21 cellular contexts compared by ENCODE assay signal in the genomic region with DNA sequence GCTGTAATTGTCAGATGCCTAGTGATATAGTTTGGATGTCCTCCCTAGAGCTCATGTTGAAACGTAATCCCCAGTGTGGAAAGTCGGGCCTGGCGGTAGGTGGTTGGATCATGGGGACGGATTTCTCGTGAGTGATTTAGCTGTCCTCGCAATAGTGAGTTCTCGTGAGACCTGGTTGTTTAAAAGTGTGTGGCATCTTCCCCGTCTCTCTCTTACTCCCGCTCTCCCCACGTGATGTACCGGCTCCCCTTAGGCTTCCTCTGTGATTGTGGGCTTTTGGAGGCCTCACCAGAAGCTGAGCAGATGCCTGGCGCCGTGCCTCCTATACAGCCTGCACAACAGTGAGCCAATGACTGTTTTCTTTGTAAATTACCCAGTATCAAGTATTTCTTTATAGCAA.
"Had no signal": no experiment of that assay in that cellular context is flagged by ENCODE, and none has a peak within 500 bp of the region (broad histone marks: within the 10 kb centered on the region; RNA-seq: fewer than 3 reads in every experiment).

No MANE protein-coding gene starts in this region.

- DNase-seq: activated CD4-positive, alpha-beta T cell treated with anti-CD3 and anti-CD28 coated beads for 4 hours; activated CD8-positive, alpha-beta memory T cell treated with anti-CD3 and anti-CD28 coated beads, Interleukin-2, amount 50 U/mL, for 4 hours; activated CD8-positive, alpha-beta T cell treated with anti-CD3 and anti-CD28 coated beads for 36 hours; activated gamma-delta T cell treated with Interleukin-2 at 50 U/mL for 16 hours; activated naive CD4-positive, alpha-beta T cell treated with anti-CD3 and anti-CD28 coated beads, Interleukin-2, amount 10 ng/mL, durations not matched to agents 7 days and 5 days; activated naive CD8-positive, alpha-beta T cell treated with anti-CD3 and anti-CD28 coated beads for 36 hours; activated T-cell treated with anti-CD3 and anti-CD28 coated beads, Interleukin-2, amount 50 U/mL, for 72 hours; brain microvascular endothelial cell; Kasumi-1; KBM-7; NCI-H1048; NCI-H146; NCI-H2029; NCI-H510A treated with DMSO at 0.1 percent for 48 hours; NCI-H748 treated with DMSO at 0.1 percent for 48 hours; PC-3; SHP77 treated with DMSO at 0.1 percent for 48 hours had no signal

- H3K4me1 Mint-ChIP-seq: activated naive CD4-positive, alpha-beta T cell treated with anti-CD3 and anti-CD28 coated beads, Interleukin-2, amount 10 ng/mL, durations not matched to agents 7 days and 5 days; activated naive CD8-positive, alpha-beta T cell treated with anti-CD3 and anti-CD28 coated beads for 36 hours had no signal

- H3K4me3 Mint-ChIP-seq: activated CD8-positive, alpha-beta T cell treated with anti-CD3 and anti-CD28 coated beads for 36 hours; activated naive CD4-positive, alpha-beta T cell treated with anti-CD3 and anti-CD28 coated beads, Interleukin-2, amount 10 ng/mL, durations not matched to agents 7 days and 5 days; activated naive CD8-positive, alpha-beta T cell treated with anti-CD3 and anti-CD28 coated beads for 36 hours; activated T-cell treated with anti-CD3 and anti-CD28 coated beads, Interleukin-2, amount 50 U/mL, for 72 hours; T-helper 1 cell treated with Interleukin-12 subunit alpha and Interleukin-12 subunit beta and Interleukin-4 antibody, amounts not matched to agents 30 μg/mL and 1 μg/mL, for 36 hours had no signal

- H3K36me3 Mint-ChIP-seq: activated naive CD4-positive, alpha-beta T cell treated with anti-CD3 and anti-CD28 coated beads, Interleukin-2, amount 10 ng/mL, durations not matched to agents 7 days and 5 days; activated naive CD8-positive, alpha-beta T cell treated with anti-CD3 and anti-CD28 coated beads for 36 hours had no signal

- H3K27ac Mint-ChIP-seq: activated CD8-positive, alpha-beta T cell treated with anti-CD3 and anti-CD28 coated beads for 36 hours; activated naive CD4-positive, alpha-beta T cell treated with anti-CD3 and anti-CD28 coated beads, Interleukin-2, amount 10 ng/mL, durations not matched to agents 7 days and 5 days; activated naive CD8-positive, alpha-beta T cell treated with anti-CD3 and anti-CD28 coated beads for 36 hours; activated T-cell treated with anti-CD3 and anti-CD28 coated beads, Interleukin-2, amount 50 U/mL, for 72 hours; activated T-helper 2 cell treated with anti-CD3 and anti-CD28 coated beads, Interferon-gamma antibody, Interleukin-2, Interleukin-4, amounts not matched to agents 10 μg/mL and 5 μg/mL and 100 μg/mL, durations not matched to agents 14 hours and 24 hours and 36 hours; T-helper 1 cell treated with Interleukin-12 subunit alpha and Interleukin-12 subunit beta and Interleukin-4 antibody, amounts not matched to agents 30 μg/mL and 1 μg/mL, for 36 hours had no signal

- H3K27ac ChIP-seq: brain microvascular endothelial cell, cardiac muscle cell had no signal

- H3K36me3 ChIP-seq: brain microvascular endothelial cell, cardiac muscle cell had no signal

- ATAC-seq: activated CD4-positive, CD25-positive, alpha-beta regulatory T cell treated with anti-CD3 and anti-CD28 coated beads, Interleukin-2, amount 50 U/mL, for 24 hours; activated CD8-positive, alpha-beta T cell treated with anti-CD3 and anti-CD28 coated beads for 36 hours; activated T-cell treated with anti-CD3 and anti-CD28 coated beads, Interleukin-2, amount 50 U/mL, for 72 hours; PC-3 had no signal

- H3K4me3 ChIP-seq: cardiac muscle cell had no signal

- H3K27me3 Mint-ChIP-seq: activated CD8-positive, alpha-beta T cell treated with anti-CD3 and anti-CD28 coated beads for 36 hours; activated naive CD4-positive, alpha-beta T cell treated with anti-CD3 and anti-CD28 coated beads, Interleukin-2, amount 10 ng/mL, durations not matched to agents 7 days and 5 days; activated naive CD8-positive, alpha-beta T cell treated with anti-CD3 and anti-CD28 coated beads for 36 hours had no signal

- H3K27me3 ChIP-seq: brain microvascular endothelial cell, cardiac muscle cell had no signal

- H3K9me3 Mint-ChIP-seq: activated CD8-positive, alpha-beta T cell treated with anti-CD3 and anti-CD28 coated beads for 36 hours; activated naive CD4-positive, alpha-beta T cell treated with anti-CD3 and anti-CD28 coated beads, Interleukin-2, amount 10 ng/mL, durations not matched to agents 7 days and 5 days; activated naive CD8-positive, alpha-beta T cell treated with anti-CD3 and anti-CD28 coated beads for 36 hours; activated T-helper 2 cell treated with anti-CD3 and anti-CD28 coated beads, Interferon-gamma antibody, Interleukin-2, Interleukin-4, amounts not matched to agents 10 μg/mL and 5 μg/mL and 100 μg/mL, durations not matched to agents 14 hours and 24 hours and 36 hours; T-helper 1 cell treated with Interleukin-12 subunit alpha and Interleukin-12 subunit beta and Interleukin-4 antibody, amounts not matched to agents 30 μg/mL and 1 μg/mL, for 36 hours had no signal
